ENCODE assay signal across 8 cellular contexts in the genomic region with DNA sequence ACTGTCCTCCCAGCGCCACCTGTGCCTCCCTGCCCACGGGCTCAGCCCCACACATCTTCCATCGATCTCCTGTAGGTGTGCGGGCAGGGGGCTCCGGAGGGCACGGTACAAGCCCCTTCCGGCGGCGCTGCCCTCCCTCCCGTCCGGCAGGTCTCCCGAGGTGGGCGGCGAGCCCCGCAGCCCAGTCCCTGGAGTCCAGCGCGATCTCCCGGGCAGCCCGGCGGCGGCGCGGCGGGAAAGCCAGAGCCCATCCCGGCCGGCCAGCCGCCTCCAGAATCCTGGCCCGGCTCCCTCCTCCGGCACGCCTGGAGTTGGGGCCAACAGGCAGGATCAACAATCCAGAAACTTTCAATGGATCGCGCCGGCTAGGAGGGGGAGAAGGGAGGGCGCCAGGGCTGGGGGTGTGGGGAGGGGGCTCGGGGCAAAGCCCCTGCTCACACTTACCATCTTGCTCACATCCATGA.
DNase-seq lines count a peak whose midpoint lies in the region; ATAC-seq and TF ChIP-seq lines count a peak whose summit lies in the region.

No MANE protein-coding gene starts in this region.

- H3K9me3 ChIP-seq in heart right ventricle, result peaks cover 0 to 11% (median 5%) of the 10 kb centered on the region in 11 donors
- no peaks in the 10 kb centered on the region for H3K9me3 ChIP-seq in ovary

- WGBS in heart right ventricle, 2 donors, result 1% methylated on average over 26 to 35 of the region's 35 CpGs
- 0% methylated on average over 34 to 35 of the region's 35 CpGs; no CpG with 5 or more reads in 1 of the 3 donors for WGBS in ovary, 3 donors

- ATAC-seq in activated naive CD8-positive, alpha-beta T cell treated with anti-CD3 and anti-CD28 coated beads, Interleukin-2, amount 50 U/mL, for 24 hours, result no peak
- ATAC-seq in heart right ventricle (peak; percentile 67 to 83 (median 73)), GM21526 (IDR thresholded peaks at IDR 0.05; ENCODE audit: low FRiP score, unreplicated experiment) (no peak)

- H3K27me3 ChIP-seq in heart right ventricle, result no peaks in the 10 kb centered on the region
- no peaks in the 10 kb centered on the region for H3K27me3 ChIP-seq in ovary

- peaks cover 3% of the 10 kb centered on the region for H3K27me3 Mint-ChIP-seq in activated naive CD8-positive, alpha-beta T cell treated with anti-CD3 and anti-CD28 coated beads, Interleukin-2, amount 50 U/mL, for 24 hours

- H3K27ac ChIP-seq in heart right ventricle (peak overlapping the region; percentile 62 to 93 (median 82)), ovary (peak overlapping the region; percentile 16 to 50)

- DNase-seq in C1 segment of cervical spinal cord (lab: John Stamatoyannopoulos, UW) (peak in 10 of 14 donors; percentile 29 to 85 (median 58)), HT-29 (ENCODE audit: low spot score) (peak; percentile 32), heart right ventricle (peak; percentile 52 to 64), ovary (peak; percentile 62 to 79 (median 69)), foreskin melanocyte (no peak)
- no peak for DNase-seq in activated naive CD8-positive, alpha-beta T cell treated with anti-CD3 and anti-CD28 coated beads, Interleukin-2, amount 50 U/mL, for 24 hours
- no peak for DNase-seq in stimulated activated CD4-positive, alpha-beta T cell treated with anti-CD3 and anti-CD28 coated beads, Interleukin-4, amount 100 ng/mL, for 1 hour

- TF ChIP-seq EP300 in ovary (IDR thresholded peaks at IDR 0.05), result no peak

- H3K9me3 Mint-ChIP-seq in activated naive CD8-positive, alpha-beta T cell treated with anti-CD3 and anti-CD28 coated beads, Interleukin-2, amount 50 U/mL, for 24 hours, result no peaks in the 10 kb centered on the region

- intact Hi-C loops in heart right ventricle (cut with DNase I) (loop anchor here in 4 of 10 donors (10.0 kb wide), 4 partner anchors 54 to 116 kb away; no protein-coding TSS in a partner anchor), ovary (cut with DNase I) (loop anchor here in 1 of 4 donors (10.0 kb wide), 1 partner anchor 106 kb away; no protein-coding TSS in a partner anchor)

- no peak for TF ChIP-seq POLR2A in ovary (IDR thresholded peaks at IDR 0.05)

- H3K36me3 ChIP-seq in heart right ventricle (no peaks in the 10 kb centered on the region), ovary (no peaks in the 10 kb centered on the region)

- no peaks in the 10 kb centered on the region for H3K36me3 Mint-ChIP-seq in activated naive CD8-positive, alpha-beta T cell treated with anti-CD3 and anti-CD28 coated beads, Interleukin-2, amount 50 U/mL, for 24 hours (ENCODE audit: low read depth)

- no peak for TF ChIP-seq CTCF in heart right ventricle (IDR thresholded peaks at IDR 0.05)
- TF ChIP-seq CTCF in ovary (IDR thresholded peaks at IDR 0.05), result no peak

- peak overlapping the region; percentile 49 for H3K4me3 Mint-ChIP-seq in activated naive CD8-positive, alpha-beta T cell treated with anti-CD3 and anti-CD28 coated beads, Interleukin-2, amount 50 U/mL, for 24 hours

- H3K4me3 ChIP-seq in heart right ventricle (peak overlapping the region; percentile 53 to 83 (median 78)), ovary (peak overlapping the region; percentile 56)

- peaks cover 8 to 34% (median 16%) of the 10 kb centered on the region in 9 donors for H3K4me1 ChIP-seq in heart right ventricle
- peaks cover 8% of the 10 kb centered on the region for H3K4me1 ChIP-seq in ovary (ENCODE audit: insufficient read depth)

- H3K27ac Mint-ChIP-seq in activated naive CD8-positive, alpha-beta T cell treated with anti-CD3 and anti-CD28 coated beads, Interleukin-2, amount 50 U/mL, for 24 hours, result no peak overlapping the region

- H3K4me1 Mint-ChIP-seq in activated naive CD8-positive, alpha-beta T cell treated with anti-CD3 and anti-CD28 coated beads, Interleukin-2, amount 50 U/mL, for 24 hours, result peaks cover 7% of the 10 kb centered on the region

Comparison
In these comparisons a context has a peak if more than half of its experiments do, and no peak if none do; other contexts are left out.
1. DNase-seq: peak in C1 segment of cervical spinal cord (10 of 14), HT-29 (single experiment), heart right ventricle (2 of 2) and ovary (5 of 5); none in activated naive CD8-positive, alpha-beta T cell treated with anti-CD3 and anti-CD28 coated beads, Interleukin-2, amount 50 U/mL, for 24 hours (single experiment), foreskin melanocyte (single experiment) and stimulated activated CD4-positive, alpha-beta T cell treated with anti-CD3 and anti-CD28 coated beads, Interleukin-4, amount 100 ng/mL, for 1 hour (single experiment).
2. ATAC-seq: peak in heart right ventricle (8 of 8); none in activated naive CD8-positive, alpha-beta T cell treated with anti-CD3 and anti-CD28 coated beads, Interleukin-2, amount 50 U/mL, for 24 hours (single experiment) and GM21526 (single experiment).